Comparison of ENCODE assay signal across 1 cellular context in genomic region chrX:19765628-19766027, GRCh38.
TF ChIP-seq lines count a peak whose summit lies in the region.

No MANE protein-coding gene starts in this region.

TF ChIP-seq in endothelial cell of umbilical vein, 7 proteins besides CTCF, POLR2A, EP300 and RAD21 (continued from another document):
- TF ChIP-seq FOS (IDR thresholded peaks at IDR 0.05; ENCODE audit: borderline replicate concordance, insufficient read depth, low read length) = no peak
- TF ChIP-seq POLR2AphosphoS5 (IDR thresholded peaks at IDR 0.05; ENCODE audit: insufficient read depth, low read depth, low read length) = no peak
